ENCODE assay signal across 8 cellular contexts in the genomic region with DNA sequence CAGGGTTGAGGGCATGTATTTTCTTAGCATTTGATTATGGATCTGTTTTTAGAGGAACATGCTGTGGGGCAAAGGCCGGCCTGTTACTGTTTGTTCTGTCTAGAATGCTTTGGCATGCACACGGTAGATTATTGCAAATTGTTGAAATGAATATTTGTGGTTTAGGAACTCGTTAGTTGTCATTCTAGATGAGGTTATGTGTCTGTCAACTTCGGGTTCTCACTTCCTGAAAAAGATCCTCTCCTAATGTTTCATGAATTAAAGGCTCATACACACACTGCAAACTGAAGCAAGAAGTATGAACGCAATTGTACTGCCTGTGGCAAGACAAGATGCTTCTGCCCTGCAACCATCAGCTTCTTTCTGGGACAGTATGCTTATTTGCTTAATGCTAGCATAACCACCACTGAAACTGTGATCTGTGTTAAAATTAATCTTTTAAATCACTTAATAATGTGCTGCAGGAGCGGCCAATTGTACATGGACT.
DNase-seq lines count a peak whose midpoint lies in the region; ATAC-seq and TF ChIP-seq lines count a peak whose summit lies in the region.

No MANE protein-coding gene starts in this region.

- no peak overlapping the region for H2AFZ ChIP-seq in H9 (ENCODE audit: low read length)

- no peak overlapping the region for H2AK5ac ChIP-seq in H9 (ENCODE audit: insufficient read length, low read length)

- no peak overlapping the region for H3K18ac ChIP-seq in H9 (ENCODE audit: insufficient read length, low read depth, low read length)

- no peak overlapping the region for H3K14ac ChIP-seq in H9 (ENCODE audit: insufficient read depth, low read length)

- no peaks in the 10 kb centered on the region for H3K23me2 ChIP-seq in H9 (ENCODE audit: insufficient read length, low read depth, low read length, poor library complexity, severe bottlenecking)

- ATAC-seq in GM18870 (IDR thresholded peaks at IDR 0.05; ENCODE audit: unreplicated experiment) (peak; percentile 80), HG02943 (IDR thresholded peaks at IDR 0.05; ENCODE audit: low read depth, unreplicated experiment) (peak; percentile 70), memory B cell (ENCODE audit: low read depth) (peak; percentile 52)

- H3K9me3 Mint-ChIP-seq in memory B cell (peaks cover 3% of the 10 kb centered on the region), H9 (no peaks in the 10 kb centered on the region; a peak in 1 of 5 replicates)
- H3K9me3 Mint-ChIP-seq in CD4-positive, alpha-beta memory T cell, result peaks cover 0 to 11% (median 2%) of the 10 kb centered on the region in 8 donors

- H2BK15ac ChIP-seq in H9 (ENCODE audit: low read depth, low read length), result no peak overlapping the region

- no peak overlapping the region for H3K4me2 ChIP-seq in H9 (ENCODE audit: insufficient read depth, insufficient read length, low read length)

- no peak overlapping the region for H4K8ac ChIP-seq in H9 (replicated peaks; ENCODE audit: insufficient read length, low read depth, low read length)

- intact Hi-C loops in CD4-positive, alpha-beta memory T cell (cut with micrococcal nuclease), result no loop called here

- H3K79me1 ChIP-seq in H9 (ENCODE audit: insufficient read depth, low read depth, low read length, poor library complexity, severe bottlenecking), result no peaks in the 10 kb centered on the region

- H3K4me1 Mint-ChIP-seq in memory B cell, result peaks cover 39% of the 10 kb centered on the region
- H3K4me1 Mint-ChIP-seq in H9, result peaks cover 24 to 28% of the 10 kb centered on the region in 2 experiments
- peaks cover 0 to 1% (median 0%) of the 10 kb centered on the region in 4 donors for H3K4me1 Mint-ChIP-seq in CD4-positive, alpha-beta memory T cell

- H3K79me2 ChIP-seq in H9 (ENCODE audit: insufficient read depth, low read length), result no peaks in the 10 kb centered on the region

- H3K4ac ChIP-seq in H9 (ENCODE audit: low read depth, low read length), result no peak overlapping the region

- H3K4me1 ChIP-seq in H9 (ENCODE audit: insufficient read depth, low read length), result no peaks in the 10 kb centered on the region; the same call in 1 of the 2 replicates
- no peaks in the 10 kb centered on the region for H3K4me1 ChIP-seq in CD4-positive, alpha-beta memory T cell (ENCODE audit: insufficient read depth, low read length)

- no peaks in the 10 kb centered on the region for H3K9me3 ChIP-seq in H9 (ENCODE audit: control insufficient read depth, low read depth, low read length)
- no peaks in the 10 kb centered on the region for H3K9me3 ChIP-seq in CD4-positive, alpha-beta memory T cell (ENCODE audit: control insufficient read depth in 1 of 2, low read length in 2 of 2)

- H3K36me3 Mint-ChIP-seq in memory B cell, result peaks cover 2% of the 10 kb centered on the region
- H3K36me3 Mint-ChIP-seq in H9 (ENCODE audit: insufficient read depth in 1 of 3, low read depth in 3 of 3), result no peaks in the 10 kb centered on the region
- no peaks in the 10 kb centered on the region for H3K36me3 Mint-ChIP-seq in CD4-positive, alpha-beta memory T cell

- H3K4me3 ChIP-seq in CD4-positive, alpha-beta memory T cell (ENCODE audit: low read length in 2 of 2), result no peak overlapping the region

- no peak overlapping the region for H3T11ph ChIP-seq in H9 (ENCODE audit: low read length)

- no peak overlapping the region for H4K5ac ChIP-seq in H9 (ENCODE audit: insufficient read length, low read depth, low read length)

- H3K56ac ChIP-seq in H9 (ENCODE audit: insufficient read length, low read depth, low read length), result no peak overlapping the region

- H2BK120ac ChIP-seq in H9 (ENCODE audit: low read depth, low read length, poor library complexity, severe bottlenecking), result no peak overlapping the region

- WGBS in H9 (ENCODE audit: extremely low coverage, insufficient read length, low lambda C conversion rate), result no CpG with 5 or more reads among the region's 6 CpGs

- no peak overlapping the region for H3K23ac ChIP-seq in H9 (ENCODE audit: insufficient read length, low read depth, low read length)

- H2BK12ac ChIP-seq in H9 (ENCODE audit: insufficient read length, low read depth, low read length), result no peak overlapping the region

- CTCF ChIA-PET in CD4-positive, alpha-beta memory T cell (lab: Charles Lee; ENCODE audit: partially characterized antibody), result no interaction called here

- no peaks in the 10 kb centered on the region for H3K36me3 ChIP-seq in CD4-positive, alpha-beta memory T cell (ENCODE audit: insufficient read depth, low read length)

- POLR2A ChIA-PET in CD4-positive, alpha-beta memory T cell (lab: Charles Lee; ENCODE audit: partially characterized antibody), result no interaction called here

- no peaks in the 10 kb centered on the region for H3K27me3 ChIP-seq in H9 (ENCODE audit: insufficient read depth, low read length)
- no peaks in the 10 kb centered on the region for H3K27me3 ChIP-seq in CD4-positive, alpha-beta memory T cell (ENCODE audit: insufficient read depth, low read length)

- H4K20me1 ChIP-seq in H9 (ENCODE audit: control insufficient read depth, insufficient read depth, insufficient read length), result no peaks in the 10 kb centered on the region

- H3K27me3 Mint-ChIP-seq in memory B cell (no peaks in the 10 kb centered on the region), H9 (ENCODE audit: low read depth) (peaks cover 1% of the 10 kb centered on the region; the same call in 1 of the 2 replicates)
- H3K27me3 Mint-ChIP-seq in CD4-positive, alpha-beta memory T cell, result no peaks in the 10 kb centered on the region

- no peak overlapping the region for H3K9ac ChIP-seq in H9 (ENCODE audit: extremely low read depth, insufficient read length, low read length)

- no peak overlapping the region for H2BK5ac ChIP-seq in H9 (ENCODE audit: insufficient read length, low read length)

- no peak overlapping the region for H3K27ac ChIP-seq in H9 (ENCODE audit: insufficient read length, low read depth, low read length)
- H3K27ac ChIP-seq in CD4-positive, alpha-beta memory T cell (ENCODE audit: low read depth, low read length), result no peak overlapping the region

- H3K27ac Mint-ChIP-seq in memory B cell (peak overlapping the region; percentile 70), H9 (no peak overlapping the region)
- H3K27ac Mint-ChIP-seq in CD4-positive, alpha-beta memory T cell, result no peak overlapping the region

- no peak overlapping the region for H4K91ac ChIP-seq in H9 (ENCODE audit: insufficient read length, low read depth, low read length)

- H3K4me3 Mint-ChIP-seq in memory B cell (peak overlapping the region; percentile 55), H9 (no peak overlapping the region)
- no peak overlapping the region for H3K4me3 Mint-ChIP-seq in CD4-positive, alpha-beta memory T cell

- no peak for TF ChIP-seq CTCF in H9 (conservative IDR thresholded peaks at IDR 0.05)

- peak; percentile 19 for DNase-seq in OCI-M1 (lab: John Stamatoyannopoulos, UW)
- peak; percentile 14 for DNase-seq in memory B cell (ENCODE audit: low spot score in 2 of 2)
- DNase-seq in H9, result no peak
- DNase-seq in hippocampal formation (lab: John Stamatoyannopoulos, UW), result no peak
- DNase-seq in GF-D8 (lab: John Stamatoyannopoulos, UW), result no peak
- DNase-seq in CD4-positive, alpha-beta memory T cell, result no peak

- H2BK20ac ChIP-seq in H9 (ENCODE audit: low read depth, low read length, poor library complexity, severe bottlenecking), result no peak overlapping the region

Comparison
In these comparisons a context has a peak if more than half of its experiments do, and no peak if none do; other contexts are left out.
1. DNase-seq: peak in OCI-M1 (single experiment) and memory B cell (2 of 2); none in H9 (single experiment), hippocampal formation (0 of 2), GF-D8 (single experiment) and CD4-positive, alpha-beta memory T cell (0 of 5).
2. Peak in every context shown above with its lines, with median percentiles within 50 percentile points of each other: ATAC-seq.